9 cellular contexts compared by ENCODE assay signal in genomic region chr15:98668566-98669308, GRCh38. TPM values are rescaled to one million over a fixed set of nuclear protein-coding genes. Genes with fewer than 3 reads are reported as not detected.
A peak's percentile ranks its signal among the peaks of the same experiment; 100 is the strongest.
DNase-seq lines count a peak whose midpoint lies in the region; ATAC-seq and TF ChIP-seq lines count a peak whose summit lies in the region.
"Had no signal": no experiment of that assay in that cellular context is flagged by ENCODE, and none has a peak within 500 bp of the region (broad histone marks: within the 10 kb centered on the region; RNA-seq: fewer than 3 reads in every experiment).

No MANE protein-coding gene starts in this region.

- DNase-seq in NCI-H82 (lab: John Stamatoyannopoulos, UW) = peak; percentile 38
- no peak for DNase-seq in NCI-H82 treated with DMSO at 0.1 percent for 48 hours (lab: John Stamatoyannopoulos, UW; ENCODE audit: unreplicated experiment)
- peak; percentile 50 to 62 for DNase-seq in activated CD4-positive, alpha-beta T cell treated with anti-CD3 and anti-CD28 coated beads, Interleukin-2, amount 50 U/mL, for 48 hours
- DNase-seq in foreskin keratinocyte = peak; percentile 66 to 88
- DNase-seq in suprapubic skin (ENCODE audit: low spot score in 2 of 2) = no peak
- DNase-seq in activated CD4-positive, CD25-positive, alpha-beta regulatory T cell (lab: John Stamatoyannopoulos, UW) = no peak
- no peak for DNase-seq in NCI-H2081 treated with DMSO at 0.1 percent for 48 hours (lab: John Stamatoyannopoulos, UW)

- TF ChIP-seq EP300 in suprapubic skin (IDR thresholded peaks at IDR 0.05) = no peak

- ATAC-seq in foreskin keratinocyte (peak; percentile 94), HG02884 (IDR thresholded peaks at IDR 0.05; ENCODE audit: unreplicated experiment) (no peak)

- H3K9me3 ChIP-seq in suprapubic skin = no peaks in the 10 kb centered on the region
- H3K9me3 ChIP-seq: SJSA1 had no signal

- H3K36me3 ChIP-seq in suprapubic skin = no peaks in the 10 kb centered on the region

- H3K27me3 ChIP-seq in foreskin keratinocyte (no peaks in the 10 kb centered on the region), suprapubic skin (no peaks in the 10 kb centered on the region)
- H3K27me3 ChIP-seq: SJSA1 had no signal

- no peak for TF ChIP-seq CTCF in foreskin keratinocyte (conservative IDR thresholded peaks at IDR 0.05)
- no peak for TF ChIP-seq CTCF in suprapubic skin (IDR thresholded peaks at IDR 0.05)

- no peak overlapping the region for H3K4me3 ChIP-seq in suprapubic skin
- H3K4me3 ChIP-seq: SJSA1 had no signal

- H3K27ac ChIP-seq in foreskin keratinocyte (peak overlapping the region; percentile 100), suprapubic skin (peak overlapping the region; percentile 36)
- H3K27ac ChIP-seq: SJSA1 had no signal

- H3K4me1 ChIP-seq in foreskin keratinocyte (peaks cover 37% of the 10 kb centered on the region), suprapubic skin (peaks cover 52% of the 10 kb centered on the region)

- no peak for TF ChIP-seq POLR2A in suprapubic skin (IDR thresholded peaks at IDR 0.05)

- 30% methylated on average over 10 of the region's 10 CpGs for WGBS in suprapubic skin

RNA-seq across cellular contexts. Expression of gene IGF1R, which starts 20.4 kb away (rescaled TPM):
- 30.1 and 38.4 TPM in 2 replicates for total RNA-seq in foreskin keratinocyte
- polyA plus RNA-seq in foreskin keratinocyte = 4.8 and 5.0 TPM in 2 replicates
- 100 to 1,000 TPM in 2 of 4 donors, 10 to 100 TPM in 2; 87.8 to 173 (median 107) TPM for total RNA-seq in suprapubic skin

Comparison
In these comparisons a context has a peak if more than half of its experiments do, and no peak if none do; other contexts are left out.
1. DNase-seq: peak in NCI-H82 (single experiment), activated CD4-positive, alpha-beta T cell treated with anti-CD3 and anti-CD28 coated beads, Interleukin-2, amount 50 U/mL, for 48 hours (2 of 2) and foreskin keratinocyte (2 of 2); none in NCI-H82 treated with DMSO at 0.1 percent for 48 hours (single experiment), suprapubic skin (0 of 2), activated CD4-positive, CD25-positive, alpha-beta regulatory T cell (0 of 4) and NCI-H2081 treated with DMSO at 0.1 percent for 48 hours (single experiment).